ENCODE assay signal across 8 cellular contexts in the genomic region with DNA sequence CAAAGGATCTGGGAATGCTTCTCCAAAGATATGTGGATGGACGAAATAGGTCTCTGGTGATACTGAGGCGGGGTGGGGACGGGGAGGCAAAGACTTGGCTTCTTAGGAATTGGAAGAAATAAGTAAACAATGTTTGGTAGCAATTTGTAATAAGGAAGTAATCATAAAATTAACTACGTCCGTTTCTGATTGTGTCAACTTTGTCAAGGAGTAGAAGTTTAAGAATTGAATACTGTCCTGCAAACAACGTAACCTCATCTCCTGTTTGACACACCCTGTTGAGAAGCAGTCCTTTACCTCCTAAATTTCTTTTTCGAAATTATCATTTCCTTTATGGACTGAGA. TPM values are rescaled to one million over a fixed set of nuclear protein-coding genes. Genes with fewer than 3 reads are reported as not detected.
DNase-seq lines count a peak whose midpoint lies in the region; ATAC-seq, FAIRE-seq and TF ChIP-seq lines count a peak whose summit lies in the region.

No MANE protein-coding gene starts in this region.

- H3K9me3 ChIP-seq in DND-41 (ENCODE audit: insufficient read depth, low read length, severe bottlenecking) (no peaks in the 10 kb centered on the region), Peyer's patch (no peaks in the 10 kb centered on the region), pancreas (no peaks in the 10 kb centered on the region)

- FAIRE-seq in pancreas (lab: Jason Lieb, UNC) = no peak

- peaks cover 43% of the 10 kb centered on the region for H3K79me2 ChIP-seq in DND-41 (ENCODE audit: insufficient read depth, low read length)

- H3K4me1 ChIP-seq in DND-41 (ENCODE audit: insufficient read depth, low read length) = peaks cover 25% of the 10 kb centered on the region
- peaks cover 0 to 11% (median 0%) of the 10 kb centered on the region in 4 donors for H3K4me1 ChIP-seq in Peyer's patch
- H3K4me1 ChIP-seq in pancreas = peaks cover 0 to 11% (median 0%) of the 10 kb centered on the region in 3 donors

- H3K27me3 ChIP-seq in DND-41 (ENCODE audit: insufficient read depth, low read length, poor library complexity) (no peaks in the 10 kb centered on the region), Peyer's patch (no peaks in the 10 kb centered on the region), pancreas (no peaks in the 10 kb centered on the region)

- intact Hi-C loops in pancreas (cut with DNase I) = no loop called here

- no peak for DNase-seq in DND-41
- no peak for DNase-seq in Peyer's patch
- no peak for DNase-seq in epithelial cell of proximal tubule (ENCODE audit: low read depth)
- DNase-seq in pancreas = no peak
- no peak for DNase-seq in stimulated activated CD4-positive, alpha-beta T cell treated with anti-CD3 and anti-CD28 coated beads, Interleukin-2, amount 100 ng/mL, for 24 hours
- no peak for DNase-seq in DMS 273 treated with DMSO at 0.1 percent for 48 hours (lab: John Stamatoyannopoulos, UW)
- DNase-seq in hepatic stellate cell (ENCODE audit: low spot score) = no peak

- peak overlapping the region; percentile 85 for H3K4me2 ChIP-seq in DND-41 (ENCODE audit: insufficient read depth, low read length)

- WGBS in pancreas, 2 donors = 0 to 1% methylated on average over 7 of the region's 7 CpGs

- H4K20me1 ChIP-seq in DND-41 (ENCODE audit: insufficient read depth, low read length) = no peaks in the 10 kb centered on the region

- H3K4me3 ChIP-seq in DND-41 (ENCODE audit: low read depth in 1 of 2, low read length in 2 of 2) = peak overlapping the region; percentile 80 to 86
- peak overlapping the region; percentile 79 to 99 (median 83) for H3K4me3 ChIP-seq in Peyer's patch
- H3K4me3 ChIP-seq in epithelial cell of proximal tubule (ENCODE audit: low read depth, low read length) = peak overlapping the region; percentile 99
- peak overlapping the region; percentile 65 to 97 (median 70) for H3K4me3 ChIP-seq in pancreas

- peak overlapping the region; percentile 99 for H2AFZ ChIP-seq in DND-41 (ENCODE audit: low read depth, low read length)

- peak overlapping the region; percentile 84 for H3K9ac ChIP-seq in DND-41 (ENCODE audit: low read depth, low read length)

- ATAC-seq in DND-41 (ENCODE audit: insufficient read depth, low read depth) = no peak; the same call in 2 of the 3 replicates
- ATAC-seq in pancreas = no peak
- ATAC-seq in esophagus mucosa = no peak

- no peak for TF ChIP-seq POLR2A in Peyer's patch (IDR thresholded peaks at IDR 0.05)

- TF ChIP-seq CTCF in DND-41 (IDR thresholded peaks at IDR 0.05; ENCODE audit: borderline replicate concordance, extremely low read depth, low read length, poor library complexity, severe bottlenecking) = no peak
- no peak for TF ChIP-seq CTCF in Peyer's patch (IDR thresholded peaks at IDR 0.05)
- no peak for TF ChIP-seq CTCF in epithelial cell of proximal tubule (conservative IDR thresholded peaks at IDR 0.05; ENCODE audit: low read depth, low read length)
- no peak for TF ChIP-seq CTCF in pancreas (IDR thresholded peaks at IDR 0.05)

- peak overlapping the region; percentile 88 for H3K27ac ChIP-seq in DND-41 (ENCODE audit: low read length)
- peak overlapping the region; percentile 78 to 95 (median 88) for H3K27ac ChIP-seq in Peyer's patch
- peak overlapping the region; percentile 77 to 93 (median 83) for H3K27ac ChIP-seq in pancreas

- peaks cover 37% of the 10 kb centered on the region for H3K36me3 ChIP-seq in DND-41 (ENCODE audit: insufficient read depth, low read length)
- H3K36me3 ChIP-seq in Peyer's patch = peaks cover 0 to 34% (median 3%) of the 10 kb centered on the region in 3 donors
- H3K36me3 ChIP-seq in pancreas = peaks cover 3 to 28% (median 17%) of the 10 kb centered on the region in 3 donors

RNA-seq across cellular contexts. Expression of a gene that starts 0.5 kb away (rescaled TPM):
- total RNA-seq in Peyer's patch (10 to 100 TPM; 17.5 to 79.2 (median 34.5) TPM), epithelial cell of proximal tubule (44.3 and 49.2 TPM in 2 replicates), pancreas (10 to 100 TPM; 11.9 to 16.2 (median 14.6) TPM), esophagus mucosa (18.2 TPM)
- polyA plus RNA-seq in pancreas = 10 to 100 TPM in 1 of 2 donors, 1 to 10 TPM in 1; 7.6 to 13.9 TPM

RNA-seq across cellular contexts. Expression of a gene that starts 0.6 kb away (rescaled TPM):
- total RNA-seq in Peyer's patch (10 to 100 TPM; 10.2 to 31.4 (median 15.0) TPM), epithelial cell of proximal tubule (10.4 and 10.6 TPM in 2 replicates), pancreas (1 to 10 TPM; 4.9 to 8.1 (median 5.9) TPM), esophagus mucosa (6.7 TPM)
- 1 to 10 TPM; 5.1 to 8.0 TPM for polyA plus RNA-seq in pancreas

RNA-seq across cellular contexts. Expression of a gene that starts 21.0 kb away (rescaled TPM):
- 1 to 10 TPM in 3 of 4 donors, not detected in 1; 1.9 to 2.3 (median 2.0) TPM for total RNA-seq in Peyer's patch
- total RNA-seq in epithelial cell of proximal tubule = 4.0 and 4.3 TPM in 2 replicates
- 1 to 10 TPM; 1.0 to 2.6 (median 1.7) TPM for total RNA-seq in pancreas
- 1 to 10 TPM; 2.6 to 3.6 TPM for polyA plus RNA-seq in pancreas
- total RNA-seq in esophagus mucosa = 1.7 TPM

RNA-seq across cellular contexts. Expression of a gene that starts 34.4 kb away (rescaled TPM):
- total RNA-seq in Peyer's patch = 10 to 100 TPM in 3 of 4 donors, 1 to 10 TPM in 1; 8.9 to 35.5 (median 17.2) TPM
- total RNA-seq in epithelial cell of proximal tubule = 17.8 and 27.8 TPM in 2 replicates
- total RNA-seq in pancreas = 10 to 100 TPM in 2 of 6 donors, 1 to 10 TPM in 4; 8.9 to 16.4 (median 10.0) TPM
- 10 to 100 TPM; 21.9 to 26.7 TPM for polyA plus RNA-seq in pancreas
- total RNA-seq in esophagus mucosa = 39.5 TPM
